In the genomic region with DNA sequence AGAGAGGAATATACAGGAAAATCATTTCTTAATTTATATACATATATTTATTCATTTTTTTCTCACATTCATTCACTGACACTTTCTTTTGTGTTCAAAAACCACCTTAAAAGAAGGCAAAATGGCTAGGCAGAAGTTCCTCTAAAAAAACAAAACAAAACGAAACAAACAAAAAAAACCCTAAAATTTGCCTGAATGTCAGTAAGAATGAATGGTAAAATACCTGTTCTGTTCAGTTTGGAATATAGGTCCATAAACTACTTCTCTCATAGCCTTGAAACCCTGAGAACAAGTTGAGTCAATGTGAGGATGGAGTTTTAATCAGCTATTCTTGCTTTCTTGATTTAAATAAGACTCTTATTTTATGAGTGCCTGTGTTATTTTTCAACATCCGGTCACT, we compare ENCODE assay signal across 31 cellular contexts. TPM values are rescaled to one million over a fixed set of nuclear protein-coding genes. Genes with fewer than 3 reads are reported as not detected.
"Had no signal": no experiment of that assay in that cellular context is flagged by ENCODE, and none has a peak within 500 bp of the region (broad histone marks: within the 10 kb centered on the region; RNA-seq: fewer than 3 reads in every experiment).

No MANE protein-coding gene starts in this region.

- H3K36me3 ChIP-seq: stomach, suprapubic skin, thoracic aorta, thyroid gland, tibial artery, tibial nerve, transverse colon, upper lobe of left lung, upper lobe of right lung, uterus had no signal

- H3K27me3 ChIP-seq: testis, thyroid gland, upper lobe of left lung had no signal

- H3K9me3 ChIP-seq: stomach, suprapubic skin, testis, thoracic aorta, thyroid gland, tibial artery, tibial nerve, transverse colon, upper lobe of left lung, upper lobe of right lung, uterus had no signal

- H3K4me3 Mint-ChIP-seq: stimulated activated effector memory CD8-positive, alpha-beta T cell treated with anti-CD3 and anti-CD28 coated beads, Interleukin-12 subunit alpha, Interleukin-12 subunit beta, amount 100 ng/mL, for 72 hours; stimulated activated memory B cell treated with anti-CD40 and anti-IgM and Interleukin-4, amounts not matched to agents 10 μg/mL and 1 μg/mL and 100 μg/mL, for 72 hours; stimulated activated naive B cell treated with anti-CD40 and anti-IgM and Interleukin-4, amounts not matched to agents 10 μg/mL and 1 μg/mL and 100 μg/mL, for 72 hours; stimulated activated naive CD8-positive, alpha-beta T cell treated with anti-CD3 and anti-CD28 coated beads, Interleukin-15, amount 100 ng/mL, for 72 hours; stimulated activated naive CD8-positive, alpha-beta T cell treated with anti-CD3 and anti-CD28 coated beads, Interleukin-15, Interleukin-2, amounts not matched to agents 100 ng/mL and 50 ng/mL, for 24 hours; type B pancreatic cell had no signal

- H3K36me3 Mint-ChIP-seq: stimulated activated effector memory CD8-positive, alpha-beta T cell treated with anti-CD3 and anti-CD28 coated beads, Interleukin-12 subunit alpha, Interleukin-12 subunit beta, amount 100 ng/mL, for 72 hours; stimulated activated memory B cell treated with anti-CD40 and anti-IgM and Interleukin-4, amounts not matched to agents 10 μg/mL and 1 μg/mL and 100 μg/mL, for 72 hours; stimulated activated naive B cell treated with anti-CD40 and anti-IgM and Interleukin-4, amounts not matched to agents 10 μg/mL and 1 μg/mL and 100 μg/mL, for 72 hours; type B pancreatic cell had no signal

- H3K9me3 Mint-ChIP-seq: stimulated activated effector memory CD8-positive, alpha-beta T cell treated with anti-CD3 and anti-CD28 coated beads, Interleukin-12 subunit alpha, Interleukin-12 subunit beta, amount 100 ng/mL, for 72 hours; stimulated activated naive B cell treated with anti-CD40 and anti-IgM and Interleukin-4, amounts not matched to agents 10 μg/mL and 1 μg/mL and 100 μg/mL, for 72 hours; stimulated activated naive CD8-positive, alpha-beta T cell treated with anti-CD3 and anti-CD28 coated beads, Interleukin-15, amount 100 ng/mL, for 72 hours; stimulated activated naive CD8-positive, alpha-beta T cell treated with anti-CD3 and anti-CD28 coated beads, Interleukin-15, Interleukin-2, amounts not matched to agents 100 ng/mL and 50 ng/mL, for 24 hours; type B pancreatic cell had no signal

- H3K27ac Mint-ChIP-seq: stimulated activated effector memory CD8-positive, alpha-beta T cell treated with anti-CD3 and anti-CD28 coated beads, Interleukin-12 subunit alpha, Interleukin-12 subunit beta, amount 100 ng/mL, for 72 hours; stimulated activated memory B cell treated with anti-CD40 and anti-IgM and Interleukin-4, amounts not matched to agents 10 μg/mL and 1 μg/mL and 100 μg/mL, for 72 hours; stimulated activated naive B cell treated with anti-CD40 and anti-IgM and Interleukin-4, amounts not matched to agents 10 μg/mL and 1 μg/mL and 100 μg/mL, for 72 hours; stimulated activated naive CD8-positive, alpha-beta T cell treated with anti-CD3 and anti-CD28 coated beads, Interleukin-15, amount 100 ng/mL, for 72 hours; stimulated activated naive CD8-positive, alpha-beta T cell treated with anti-CD3 and anti-CD28 coated beads, Interleukin-15, Interleukin-2, amounts not matched to agents 100 ng/mL and 50 ng/mL, for 24 hours; type B pancreatic cell had no signal

- H3K4me1 ChIP-seq: stomach, suprapubic skin, testis, thyroid gland, tibial artery, tibial nerve, transverse colon, upper lobe of left lung, upper lobe of right lung, uterus had no signal

- FAIRE-seq: urothelium cell line had no signal

- ATAC-seq: stimulated activated effector memory CD8-positive, alpha-beta T cell treated with anti-CD3 and anti-CD28 coated beads, Interleukin-12 subunit alpha, Interleukin-12 subunit beta, amount 100 ng/mL, for 72 hours; stimulated activated memory B cell treated with anti-CD40 and anti-IgM and Interleukin-4, amounts not matched to agents 10 μg/mL and 1 μg/mL and 100 μg/mL, for 72 hours; stimulated activated naive B cell treated with anti-CD40 and anti-IgM and Interleukin-4, amounts not matched to agents 10 μg/mL and 1 μg/mL and 100 μg/mL, for 72 hours; stimulated activated naive CD8-positive, alpha-beta T cell treated with anti-CD3 and anti-CD28 coated beads, Interleukin-15, amount 100 ng/mL, for 72 hours; stimulated activated naive CD8-positive, alpha-beta T cell treated with anti-CD3 and anti-CD28 coated beads, Interleukin-15, Interleukin-2, amounts not matched to agents 100 U/mL and 50 U/mL, for 24 hours; upper lobe of right lung had no signal

- H3K4me1 Mint-ChIP-seq: stimulated activated effector memory CD8-positive, alpha-beta T cell treated with anti-CD3 and anti-CD28 coated beads, Interleukin-12 subunit alpha, Interleukin-12 subunit beta, amount 100 ng/mL, for 72 hours; stimulated activated memory B cell treated with anti-CD40 and anti-IgM and Interleukin-4, amounts not matched to agents 10 μg/mL and 1 μg/mL and 100 μg/mL, for 72 hours; stimulated activated naive B cell treated with anti-CD40 and anti-IgM and Interleukin-4, amounts not matched to agents 10 μg/mL and 1 μg/mL and 100 μg/mL, for 72 hours; stimulated activated naive CD8-positive, alpha-beta T cell treated with anti-CD3 and anti-CD28 coated beads, Interleukin-15, amount 100 ng/mL, for 72 hours had no signal

- DNase-seq: stimulated activated CD4-positive, alpha-beta T cell treated with anti-CD3 and anti-CD28 coated beads, Interleukin-2, amount 100 ng/mL, for 48 hours; stimulated activated CD4-positive, alpha-beta T cell treated with anti-CD3 and anti-CD28 coated beads, Interleukin-4, amount 100 ng/mL, for 1 hour; stimulated activated CD4-positive, alpha-beta T cell treated with anti-CD3 and anti-CD28 coated beads, Interleukin-4, amount 100 ng/mL, for 24 hours; stimulated activated CD4-positive, alpha-beta T cell treated with anti-CD3 and anti-CD28 coated beads, Interleukin-4, amount 100 ng/mL, for 4 hours; stimulated activated CD8-positive, alpha-beta memory T cell treated with anti-CD3 and anti-CD28 coated beads, Interleukin-4, amount 100 ng/mL, for 48 hours; stimulated activated naive B cell treated with anti-CD40 and anti-IgM and Interleukin-4, amounts not matched to agents 10 μg/mL and 1 μg/mL and 100 μg/mL, for 72 hours; stimulated activated naive CD4-positive, alpha-beta T cell; stimulated activated naive CD4-positive, alpha-beta T cell treated with Interleukin-2 at 50 U/mL for 16 hours; stimulated activated naive CD8-positive, alpha-beta T cell treated with anti-CD3 and anti-CD28 coated beads, Interleukin-15, amount 100 ng/mL, for 72 hours; stimulated activated naive CD8-positive, alpha-beta T cell treated with anti-CD3 and anti-CD28 coated beads, Interleukin-15, Interleukin-2, amounts not matched to agents 100 U/mL and 50 U/mL, for 24 hours; stomach; substantia nigra; testis; thyroid gland; tibial artery; transverse colon; trophoblast cell; upper lobe of left lung; upper lobe of right lung; uterus had no signal

- H3K27ac ChIP-seq: stomach, suprapubic skin, testis, thoracic aorta, thyroid gland, tibial artery, tibial nerve, transverse colon, upper lobe of left lung, upper lobe of right lung, uterus had no signal

- H3K4me3 ChIP-seq: stomach, suprapubic skin, testis, thoracic aorta, thyroid gland, tibial artery, tibial nerve, transverse colon, upper lobe of left lung, upper lobe of right lung, uterus had no signal

RNA-seq across cellular contexts. Expression of a gene that starts 30.4 kb away (rescaled TPM):
- total RNA-seq: subcutaneous adipose tissue, temporal lobe, upper lobe of right lung, ureter had no signal
